In genomic region chr19:49114630-49115363, GRCh38 we compare ENCODE assay signal across 1 cellular context.
TF ChIP-seq lines count a peak whose summit lies in the region.

No MANE protein-coding gene starts in this region.

TF ChIP-seq in H1, 55 proteins besides CTCF, POLR2A, EP300 and RAD21:
- no peak for TF ChIP-seq RXRA (IDR thresholded peaks at IDR 0.05; ENCODE audit: insufficient read depth, low read depth, low read length)
- TF ChIP-seq JUN (IDR thresholded peaks at IDR 0.05; ENCODE audit: low read depth, low read length): no peak
- TF ChIP-seq, protein P1, sequence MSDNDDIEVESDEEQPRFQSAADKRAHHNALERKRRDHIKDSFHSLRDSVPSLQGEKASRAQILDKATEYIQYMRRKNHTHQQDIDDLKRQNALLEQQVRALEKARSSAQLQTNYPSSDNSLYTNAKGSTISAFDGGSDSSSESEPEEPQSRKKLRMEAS (IDR thresholded peaks at IDR 0.05): peak; percentile 43; the same call in 1 of the 2 replicates
- TF ChIP-seq SRF (IDR thresholded peaks at IDR 0.05; ENCODE audit: low read depth, low read length): no peak
- TF ChIP-seq RNF2 (IDR thresholded peaks at IDR 0.05; ENCODE audit: borderline replicate concordance, low read depth, low read length, missing control alignments, poor library complexity, severe bottlenecking): no peak
- TF ChIP-seq SIN3A (conservative IDR thresholded peaks at IDR 0.05 in 1 of 2, IDR thresholded peaks at IDR 0.05 in 1 of 2; ENCODE audit: low read depth in 1 of 2, low read length in 2 of 2): no peak; a peak in 1 of 4 replicates
- no peak for TF ChIP-seq TCF12 (IDR thresholded peaks at IDR 0.05; ENCODE audit: low read depth, low read length)
- TF ChIP-seq CREB1 (IDR thresholded peaks at IDR 0.05): no peak; the same call in none of the 2 replicates
- TF ChIP-seq POU5F1 (IDR thresholded peaks at IDR 0.05; ENCODE audit: low read depth, low read length): no peak
- no peak for TF ChIP-seq SIRT6 (IDR thresholded peaks at IDR 0.05; ENCODE audit: low read length)
- no peak for TF ChIP-seq TAF7 (optimal IDR thresholded peaks at IDR 0.05; ENCODE audit: borderline replicate concordance, low read depth, low read length)
- no peak for TF ChIP-seq SP1 (IDR thresholded peaks at IDR 0.05; ENCODE audit: low read depth, low read length)
- TF ChIP-seq KDM4A (IDR thresholded peaks at IDR 0.05; ENCODE audit: low read depth, low read length, severe bottlenecking): peak; percentile 57
- no peak for TF ChIP-seq E2F6 (IDR thresholded peaks at IDR 0.05)
- TF ChIP-seq JUND (IDR thresholded peaks at IDR 0.05; ENCODE audit: low read length): no peak
- TF ChIP-seq CTBP2 (IDR thresholded peaks at IDR 0.05; ENCODE audit: borderline replicate concordance, insufficient read depth, insufficient read length, low read length): no peak
- TF ChIP-seq MAFK (IDR thresholded peaks at IDR 0.05; ENCODE audit: low read depth, low read length): no peak
- no peak for TF ChIP-seq PHF8 (conservative IDR thresholded peaks at IDR 0.05; ENCODE audit: low read depth, low read length)
- TF ChIP-seq FOSL1 (IDR thresholded peaks at IDR 0.05; ENCODE audit: insufficient read depth, low read depth, low read length): no peak
- no peak for TF ChIP-seq CBX8 (IDR thresholded peaks at IDR 0.05; ENCODE audit: borderline replicate concordance, low read depth, low read length)
- no peak for TF ChIP-seq NANOG (IDR thresholded peaks at IDR 0.05; ENCODE audit: insufficient read depth, low read depth, low read length, poor library complexity, severe bottlenecking)
- 0 out of 2 replicates have a peak, but pooled peaks have one; percentile 25 for TF ChIP-seq CHD2 (IDR thresholded peaks at IDR 0.05; ENCODE audit: low read length)
- peak; percentile 78 for TF ChIP-seq SIX5 (IDR thresholded peaks at IDR 0.05; ENCODE audit: low read depth, low read length)
- no peak for TF ChIP-seq HDAC6 (IDR thresholded peaks at IDR 0.05; ENCODE audit: low read depth, low read length)
- no peak for TF ChIP-seq EZH2 (IDR thresholded peaks at IDR 0.05; ENCODE audit: low read depth, low read length, severe bottlenecking)
- peak; percentile 86; the same call in 1 of the 2 replicates for TF ChIP-seq EGR1 (IDR thresholded peaks at IDR 0.05; ENCODE audit: borderline replicate concordance, low read depth, low read length)
- TF ChIP-seq SAP30 (IDR thresholded peaks at IDR 0.05; ENCODE audit: insufficient read depth, insufficient replicate concordance, low read length): no peak
- no peak for TF ChIP-seq POLR2AphosphoS5 (IDR thresholded peaks at IDR 0.05; ENCODE audit: low read depth, low read length)
- peak in 1 of 2 experiments; percentile 49; a peak in 1 of 4 replicates for TF ChIP-seq HDAC2 (IDR thresholded peaks at IDR 0.05; ENCODE audit: borderline replicate concordance in 1 of 2, low read depth in 2 of 2, low read length in 2 of 2)
- TF ChIP-seq GABPA (IDR thresholded peaks at IDR 0.05; ENCODE audit: borderline replicate concordance, insufficient read depth, low read length): no peak
- TF ChIP-seq TBP (IDR thresholded peaks at IDR 0.05; ENCODE audit: low read depth, low read length): no peak
- TF ChIP-seq, protein P2, sequence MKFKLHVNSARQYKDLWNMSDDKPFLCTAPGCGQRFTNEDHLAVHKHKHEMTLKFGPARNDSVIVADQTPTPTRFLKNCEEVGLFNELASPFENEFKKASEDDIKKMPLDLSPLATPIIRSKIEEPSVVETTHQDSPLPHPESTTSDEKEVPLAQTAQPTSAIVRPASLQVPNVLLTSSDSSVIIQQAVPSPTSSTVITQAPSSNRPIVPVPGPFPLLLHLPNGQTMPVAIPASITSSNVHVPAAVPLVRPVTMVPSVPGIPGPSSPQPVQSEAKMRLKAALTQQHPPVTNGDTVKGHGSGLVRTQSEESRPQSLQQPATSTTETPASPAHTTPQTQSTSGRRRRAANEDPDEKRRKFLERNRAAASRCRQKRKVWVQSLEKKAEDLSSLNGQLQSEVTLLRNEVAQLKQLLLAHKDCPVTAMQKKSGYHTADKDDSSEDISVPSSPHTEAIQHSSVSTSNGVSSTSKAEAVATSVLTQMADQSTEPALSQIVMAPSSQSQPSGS (IDR thresholded peaks at IDR 0.05; ENCODE audit: low read length): no peak
- no peak for TF ChIP-seq CHD7 (IDR thresholded peaks at IDR 0.05; ENCODE audit: insufficient replicate concordance, low read length)
- TF ChIP-seq BACH1 (IDR thresholded peaks at IDR 0.05; ENCODE audit: low read length): 0 out of 2 replicates have a peak, but pooled peaks have one; percentile 26
- no peak for TF ChIP-seq ATF3 (IDR thresholded peaks at IDR 0.05; ENCODE audit: insufficient read depth, low read depth, low read length)
